In the genomic region with DNA sequence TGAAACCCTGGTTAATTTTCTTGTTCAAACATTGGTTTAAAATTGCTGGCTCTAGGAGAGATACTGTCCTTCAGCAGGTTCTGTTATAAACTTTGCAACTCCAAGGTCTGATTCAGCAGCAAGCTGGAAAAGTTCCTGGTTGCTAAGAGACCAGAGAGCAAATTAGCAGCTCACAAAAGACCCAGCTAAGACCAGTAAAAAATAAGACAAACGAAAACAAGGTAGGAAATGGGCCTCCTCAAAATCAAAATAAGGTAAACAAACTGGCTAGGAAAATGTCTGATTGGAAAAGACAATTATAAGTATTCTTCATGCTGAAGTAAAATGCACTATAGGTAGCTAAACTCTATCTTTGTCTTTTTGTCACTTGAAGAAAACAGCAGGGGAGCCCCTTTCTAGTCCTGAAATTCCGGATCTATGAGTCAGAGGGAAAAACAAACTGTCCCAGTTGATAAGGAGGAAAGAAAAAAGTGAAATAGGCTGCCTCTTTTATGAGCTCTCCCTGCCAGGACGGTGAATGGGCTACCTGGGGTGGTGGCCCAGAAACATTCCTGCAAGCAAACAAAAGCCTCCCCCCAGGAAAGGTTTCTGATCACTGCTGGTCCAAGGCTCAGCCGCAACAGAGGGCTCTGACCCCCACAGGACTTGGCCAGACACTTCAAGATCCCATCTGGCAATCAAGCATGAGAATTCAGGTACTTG, we compare ENCODE assay signal across 9 cellular contexts. TPM values are rescaled to one million over a fixed set of nuclear protein-coding genes. Genes with fewer than 3 reads are reported as not detected.
DNase-seq lines count a peak whose midpoint lies in the region; ATAC-seq lines count a peak whose summit lies in the region.
"Had no signal": no experiment of that assay in that cellular context is flagged by ENCODE, and none has a peak within 500 bp of the region (broad histone marks: within the 10 kb centered on the region; RNA-seq: fewer than 3 reads in every experiment).

No MANE protein-coding gene starts in this region.

- H3K27ac Mint-ChIP-seq in activated CD4-positive, alpha-beta T cell treated with anti-CD3 and anti-CD28 coated beads for 36 hours: no peak overlapping the region

- POLR2A ChIA-PET in activated CD4-positive, alpha-beta T cell treated with anti-CD3 and anti-CD28 coated beads for 36 hours (lab: Charles Lee): interaction anchor here (0.6 kb wide), 1 partner anchor 176 kb away, joined by 4 read pairs; no protein-coding TSS in a partner anchor

- peaks cover 17% of the 10 kb centered on the region for H3K27me3 Mint-ChIP-seq in activated CD4-positive, alpha-beta T cell treated with anti-CD3 and anti-CD28 coated beads for 36 hours

- H3K36me3 Mint-ChIP-seq in activated CD4-positive, alpha-beta T cell treated with anti-CD3 and anti-CD28 coated beads for 36 hours (ENCODE audit: low read depth): no peaks in the 10 kb centered on the region

- intact Hi-C loops in activated CD4-positive, alpha-beta T cell treated with anti-CD3 and anti-CD28 coated beads for 36 hours (cut with DNase I, micrococcal nuclease): no loop called here

- CTCF ChIA-PET in activated CD4-positive, alpha-beta T cell treated with anti-CD3 and anti-CD28 coated beads for 36 hours (lab: Charles Lee): interaction anchor here (0.6 to 2.3 kb wide), 5 partner anchors 13 to 337 kb away, joined by 3 to 10 read pairs (median 4); no protein-coding TSS in a partner anchor

- no peak overlapping the region for H3K4me3 Mint-ChIP-seq in activated CD4-positive, alpha-beta T cell treated with anti-CD3 and anti-CD28 coated beads for 36 hours

- DNase-seq in HT1080 (ENCODE audit: low read depth) (peak; percentile 86), astrocyte of the hippocampus (ENCODE audit: low read depth, low spot score) (peak; percentile 92), islet precursor cell (peak; percentile 92), NCI-H1930 (lab: John Stamatoyannopoulos, UW) (no peak)
- DNase-seq in activated CD4-positive, alpha-beta T cell treated with anti-CD3 and anti-CD28 coated beads for 36 hours: no peak
- DNase-seq in stimulated activated CD4-positive, alpha-beta T cell treated with anti-CD3 and anti-CD28 coated beads, Interleukin-2, amount 100 ng/mL, for 24 hours: no peak

- peak overlapping the region; percentile 76 for H3K27ac ChIP-seq in temporal lobe (ENCODE audit: low read depth, low read length)

- no peak for ATAC-seq in activated CD4-positive, alpha-beta T cell treated with anti-CD3 and anti-CD28 coated beads for 36 hours
- no peak for ATAC-seq in GM21619 (IDR thresholded peaks at IDR 0.05; ENCODE audit: unreplicated experiment)

- no peaks in the 10 kb centered on the region for H3K4me1 Mint-ChIP-seq in activated CD4-positive, alpha-beta T cell treated with anti-CD3 and anti-CD28 coated beads for 36 hours

- H3K9me3 Mint-ChIP-seq in activated CD4-positive, alpha-beta T cell treated with anti-CD3 and anti-CD28 coated beads for 36 hours (ENCODE audit: low read depth): no peaks in the 10 kb centered on the region

RNA-seq across cellular contexts. Expression of a gene that starts 41.6 kb away (rescaled TPM):
- 0.16 and 0.37 TPM in 2 replicates for total RNA-seq in HT1080 (2014; rRNA removed; shearing (Covaris generic))
- polyA plus RNA-seq in HT1080 (2015; cell fraction: cytosol; rRNA removed): 0.14 and 0.45 TPM in 2 replicates
- polyA plus RNA-seq in HT1080 (2015; cell fraction: nucleus; rRNA removed): 0.71 and 3.0 TPM in 2 replicates
- 0.25 TPM for total RNA-seq in temporal lobe
- total RNA-seq in activated CD4-positive, alpha-beta T cell treated with anti-CD3 and anti-CD28 coated beads for 36 hours: 1 to 10 TPM; 1.8 to 1.9 TPM

RNA-seq across cellular contexts. Expression of a gene that starts 44.9 kb away (rescaled TPM):
- total RNA-seq in HT1080 (2014; rRNA removed; shearing (Covaris generic)): 0.34 and 0.43 TPM in 2 replicates
- not detected in 2 replicates for polyA plus RNA-seq in HT1080 (2015; cell fraction: cytosol; rRNA removed)
- 0.15 TPM in 1 of 2 replicates, not detected in the other for polyA plus RNA-seq in HT1080 (2015; cell fraction: nucleus; rRNA removed)
- not detected for total RNA-seq in temporal lobe
- not detected for total RNA-seq in activated CD4-positive, alpha-beta T cell treated with anti-CD3 and anti-CD28 coated beads for 36 hours
- total RNA-seq: ovary had no signal
- polyA plus RNA-seq: ovary had no signal

RNA-seq across cellular contexts. Expression of a gene that starts 55.6 kb away (rescaled TPM):
- not detected in 2 replicates for total RNA-seq in HT1080 (2014; rRNA removed; shearing (Covaris generic))
- not detected in 2 replicates for polyA plus RNA-seq in HT1080 (2015; cell fraction: cytosol; rRNA removed)
- not detected in 2 replicates for polyA plus RNA-seq in HT1080 (2015; cell fraction: nucleus; rRNA removed)
- total RNA-seq in temporal lobe: not detected
- total RNA-seq in activated CD4-positive, alpha-beta T cell treated with anti-CD3 and anti-CD28 coated beads for 36 hours: not detected
- total RNA-seq: ovary had no signal

Comparison
In these comparisons a context has a peak if more than half of its experiments do, and no peak if none do; other contexts are left out.
1. DNase-seq: peak in HT1080 (single experiment), astrocyte of the hippocampus (single experiment) and islet precursor cell (single experiment); none in activated CD4-positive, alpha-beta T cell treated with anti-CD3 and anti-CD28 coated beads for 36 hours (single experiment), NCI-H1930 (0 of 2) and stimulated activated CD4-positive, alpha-beta T cell treated with anti-CD3 and anti-CD28 coated beads, Interleukin-2, amount 100 ng/mL, for 24 hours (0 of 2).